Comparison of ENCODE assay signal across 8 cellular contexts in genomic region chr20:44959082-44959895, GRCh38. TPM values are rescaled to one million over a fixed set of nuclear protein-coding genes. Genes with fewer than 3 reads are reported as not detected.
DNase-seq lines count a peak whose midpoint lies in the region; ATAC-seq and TF ChIP-seq lines count a peak whose summit lies in the region.

No MANE protein-coding gene starts in this region.

- DNase-seq in GM06990 (ENCODE audit: extremely low read depth, insufficient read length) (no peak), T follicular helper cell (ENCODE audit: low read depth) (peak; percentile 33), astrocyte of the spinal cord (ENCODE audit: low read depth, low spot score) (peak; percentile 55), immature natural killer cell (peak in 2 of 3 donors; percentile 32 to 39), GOT3 (lab: John Stamatoyannopoulos, UW) (no peak)
- peak; percentile 63 to 68 for DNase-seq in stimulated activated CD4-positive, alpha-beta T cell treated with anti-CD3 and anti-CD28 coated beads, Interleukin-15, amount 100 ng/mL, for 48 hours (ENCODE audit: low read depth in 2 of 2)

- peaks cover 22 to 34% of the 10 kb centered on the region in 2 donors for H3K4me1 Mint-ChIP-seq in immature natural killer cell

- H3K36me3 ChIP-seq in GM06990 (ENCODE audit: control insufficient read depth, insufficient read depth, low read length): peaks cover 10% of the 10 kb centered on the region

- in situ Hi-C loops in astrocyte of the spinal cord (cut with HindIII; ENCODE audit: low sequenced_read_pairs): no loop called here

- no peak for TF ChIP-seq CTCF in GM06990 (IDR thresholded peaks at IDR 0.05; ENCODE audit: insufficient read depth, low read length, poor library complexity, severe bottlenecking)
- TF ChIP-seq CTCF in astrocyte of the spinal cord (IDR thresholded peaks at IDR 0.05; ENCODE audit: low read depth, low read length): no peak

- peak overlapping the region; percentile 94 to 99 (median 97) for H3K4me3 Mint-ChIP-seq in immature natural killer cell

- H3K27me3 Mint-ChIP-seq in immature natural killer cell (ENCODE audit: low read depth in 3 of 3): peaks cover 0 to 2% (median 2%) of the 10 kb centered on the region in 3 donors

- peak overlapping the region; percentile 81 to 95 (median 94) for H3K27ac Mint-ChIP-seq in immature natural killer cell

- ATAC-seq in HG03095 (IDR thresholded peaks at IDR 0.05; ENCODE audit: unreplicated experiment) (peak; percentile 24), HG02938 (IDR thresholded peaks at IDR 0.05; ENCODE audit: unreplicated experiment) (no peak)

- H3K4me3 ChIP-seq in GM06990 (replicated peaks; ENCODE audit: low read depth, low read length): peak overlapping the region; percentile 86
- H3K4me3 ChIP-seq in astrocyte of the spinal cord (ENCODE audit: low read depth, low read length): peak overlapping the region; percentile 73

- no peaks in the 10 kb centered on the region for H3K27me3 ChIP-seq in GM06990 (replicated peaks; ENCODE audit: control insufficient read depth, insufficient read depth, low read length)

- H3K9me3 Mint-ChIP-seq in immature natural killer cell: no peaks in the 10 kb centered on the region

- H3K36me3 Mint-ChIP-seq in immature natural killer cell: peaks cover 4 to 15% (median 13%) of the 10 kb centered on the region in 3 donors

RNA-seq across cellular contexts. Expression of gene TOMM34, which starts 0.9 kb away (rescaled TPM):
- polyA plus RNA-seq in immature natural killer cell: 10 to 100 TPM; 13.4 to 30.0 (median 24.8) TPM

RNA-seq across cellular contexts. Expression of gene STK4, which starts 7.0 kb away (rescaled TPM):
- polyA plus RNA-seq in immature natural killer cell: 100 to 1,000 TPM; 122 to 256 (median 133) TPM

RNA-seq across cellular contexts. Expression of gene PABPC1L, which starts 49.4 kb away (rescaled TPM):
- polyA plus RNA-seq in immature natural killer cell: under 1 TPM in 1 of 3 donors, not detected in 2; 0.99 TPM

Comparison
In these comparisons a context has a peak if more than half of its experiments do, and no peak if none do; other contexts are left out.
1. DNase-seq: peak in T follicular helper cell (single experiment), astrocyte of the spinal cord (single experiment), immature natural killer cell (2 of 3) and stimulated activated CD4-positive, alpha-beta T cell treated with anti-CD3 and anti-CD28 coated beads, Interleukin-15, amount 100 ng/mL, for 48 hours (2 of 2); none in GM06990 (single experiment) and GOT3 (single experiment).